8 cellular contexts compared by ENCODE assay signal in the genomic region with DNA sequence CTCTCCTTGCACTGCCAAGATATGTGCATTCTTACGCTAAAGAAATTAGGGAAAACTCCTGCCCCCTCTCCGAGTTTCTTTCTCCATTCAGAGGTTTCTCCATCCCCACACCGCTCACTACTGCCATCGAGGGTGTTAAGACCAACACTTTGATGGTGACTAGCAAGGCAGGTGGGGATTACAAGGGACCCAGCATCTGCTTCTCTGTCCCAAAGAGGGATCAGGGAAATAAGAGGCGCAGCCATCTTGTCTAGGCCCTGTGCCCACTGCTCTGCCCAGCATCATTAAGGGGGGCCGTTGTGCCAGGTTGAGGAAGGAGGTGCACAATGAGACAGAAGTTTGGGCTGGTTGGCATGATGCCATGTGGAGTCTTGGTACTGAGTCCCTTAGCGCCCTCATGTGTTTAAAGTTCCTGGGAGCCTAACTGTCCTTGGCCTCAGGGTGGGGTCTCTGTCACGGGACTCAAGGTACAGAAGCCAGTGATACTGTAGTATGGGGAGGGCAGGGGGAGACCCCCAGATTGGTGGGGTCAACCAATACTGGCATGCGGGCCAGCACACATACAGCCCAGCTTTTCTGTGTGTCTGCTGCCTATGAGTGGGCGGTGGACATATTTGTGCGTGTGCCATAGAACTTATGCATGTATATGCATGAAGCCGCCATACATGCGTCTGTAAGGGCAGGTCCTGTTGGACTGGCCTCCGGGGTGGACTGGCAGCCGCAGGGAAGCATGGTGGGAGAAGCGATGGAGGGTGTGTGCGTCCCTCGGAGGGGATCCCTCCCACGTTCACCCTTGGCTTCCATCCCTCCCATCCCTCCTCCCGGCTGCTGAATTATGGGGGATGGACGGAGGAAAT. TPM values are rescaled to one million over a fixed set of nuclear protein-coding genes. Genes with fewer than 3 reads are reported as not detected.
DNase-seq lines count a peak whose midpoint lies in the region; ATAC-seq, FAIRE-seq and TF ChIP-seq lines count a peak whose summit lies in the region.

No MANE protein-coding gene starts in this region.

- H3K36me3 ChIP-seq in CD8-positive, alpha-beta T cell (ENCODE audit: insufficient read depth, low read length) = no peaks in the 10 kb centered on the region
- no peaks in the 10 kb centered on the region for H3K36me3 ChIP-seq in tibial nerve

- H3K36me3 Mint-ChIP-seq in CD8-positive, alpha-beta T cell = peaks cover 3% of the 10 kb centered on the region

- peaks cover 46% of the 10 kb centered on the region for H3K27me3 ChIP-seq in CD8-positive, alpha-beta T cell (ENCODE audit: insufficient read depth, low read length)
- peaks cover 0 to 54% of the 10 kb centered on the region in 2 donors for H3K27me3 ChIP-seq in tibial nerve

- TF ChIP-seq CTCF in CD8-positive, alpha-beta T cell (IDR thresholded peaks at IDR 0.05) = no peak
- TF ChIP-seq CTCF in tibial nerve (IDR thresholded peaks at IDR 0.05) = no peak

- TF ChIP-seq POLR2A in tibial nerve (IDR thresholded peaks at IDR 0.05) = no peak

- H3K4me1 ChIP-seq in CD8-positive, alpha-beta T cell (ENCODE audit: insufficient read depth, low read length) = peaks cover 62% of the 10 kb centered on the region
- peaks cover 4 to 71% (median 48%) of the 10 kb centered on the region in 4 donors for H3K4me1 ChIP-seq in tibial nerve

- TF ChIP-seq EP300 in tibial nerve (IDR thresholded peaks at IDR 0.05) = no peak

- peak; percentile 64 for FAIRE-seq in GM18507 (lab: Jason Lieb, UNC)

- peak overlapping the region; percentile 95 for H3K4me3 Mint-ChIP-seq in CD8-positive, alpha-beta T cell

- CTCF ChIA-PET in CD8-positive, alpha-beta T cell (lab: Charles Lee) = interaction anchor here (0.8 to 4.8 kb wide), 14 partner anchors 8 to 122 kb away, joined by 3 to 219 read pairs (median 10); a partner anchor contains a TSS

- 27 to 30% methylated on average over 18 to 20 of the region's 21 CpGs for WGBS in tibial nerve, 2 donors

- no peaks in the 10 kb centered on the region for H3K9me3 ChIP-seq in CD8-positive, alpha-beta T cell (ENCODE audit: low read length)
- no peaks in the 10 kb centered on the region for H3K9me3 ChIP-seq in tibial nerve

- no peak for DNase-seq in CD8-positive, alpha-beta T cell
- DNase-seq in GM18507 (ENCODE audit: extremely low spot score, insufficient read length, low read depth) (no peak), NCI-H460 (ENCODE audit: extremely low read depth, low read depth) (peak; percentile 74), astrocyte of the hippocampus (ENCODE audit: low read depth, low spot score) (peak; percentile 50), left lobe of liver (ENCODE audit: low spot score) (peak; percentile 69), tibial nerve (ENCODE audit: low spot score in 2 of 2) (no peak), NK-92 (lab: John Stamatoyannopoulos, UW; ENCODE audit: unreplicated experiment) (no peak)

- POLR2A ChIA-PET in CD8-positive, alpha-beta T cell (lab: Charles Lee) = interaction anchor here (1.0 to 1.8 kb wide), 10 partner anchors 7 to 178 kb away, joined by 3 to 14 read pairs (median 4); a partner anchor contains a TSS

- intact Hi-C loops in CD8-positive, alpha-beta T cell (cut with DNase I, micrococcal nuclease) = loop anchor here (1.0 to 2.0 kb wide), 12 partner anchors 13 to 1199 kb away; a partner anchor contains a TSS

- no peak overlapping the region for H3K27ac ChIP-seq in CD8-positive, alpha-beta T cell (ENCODE audit: low read depth, low read length)
- peak overlapping the region in 3 of 4 donors; percentile 87 to 93 (median 92) for H3K27ac ChIP-seq in tibial nerve

- H3K27me3 Mint-ChIP-seq in CD8-positive, alpha-beta T cell (ENCODE audit: low read depth) = peaks cover 36% of the 10 kb centered on the region

- no peak overlapping the region for H3K27ac Mint-ChIP-seq in CD8-positive, alpha-beta T cell

- no peak overlapping the region for H3K4me3 ChIP-seq in CD8-positive, alpha-beta T cell (ENCODE audit: low read depth, low read length)
- peak overlapping the region; percentile 48 to 96 (median 65) for H3K4me3 ChIP-seq in tibial nerve

- ATAC-seq in CD8-positive, alpha-beta T cell = no peak
- ATAC-seq in left lobe of liver (no peak), HG02623 (IDR thresholded peaks at IDR 0.05; ENCODE audit: unreplicated experiment) (no peak)

- peaks cover 48% of the 10 kb centered on the region for H3K4me1 Mint-ChIP-seq in CD8-positive, alpha-beta T cell (ENCODE audit: low read depth)

- no peaks in the 10 kb centered on the region for H3K9me3 Mint-ChIP-seq in CD8-positive, alpha-beta T cell

RNA-seq across cellular contexts. Expression of a gene that starts 5.5 kb away (rescaled TPM):
- under 1 TPM; 0.46 to 0.69 TPM for total RNA-seq in CD8-positive, alpha-beta T cell
- total RNA-seq in NCI-H460 (2014; rRNA removed; shearing (Covaris generic)) = 10.1 and 12.6 TPM in 2 replicates
- 3.6 and 6.2 TPM in 2 replicates for polyA plus RNA-seq in NCI-H460 (2014; cell fraction: nucleus; rRNA removed)
- total RNA-seq in left lobe of liver (0.43 TPM), tibial nerve (1 to 10 TPM in 2 of 4 donors, under 1 TPM in 1, not detected in 1; 0.63 to 1.2 (median 1.2) TPM)

RNA-seq across cellular contexts. Expression of a gene that starts 20.6 kb away (rescaled TPM):
- total RNA-seq in CD8-positive, alpha-beta T cell = 1 to 10 TPM; 1.4 to 1.8 TPM
- 12.1 TPM in 2 replicates for total RNA-seq in NCI-H460 (2014; rRNA removed; shearing (Covaris generic))
- polyA plus RNA-seq in NCI-H460 (2014; cell fraction: nucleus; rRNA removed) = 14.8 and 16.9 TPM in 2 replicates
- 3.3 TPM for total RNA-seq in left lobe of liver
- 1 to 10 TPM in 3 of 4 donors, under 1 TPM in 1; 0.87 to 4.2 (median 1.8) TPM for total RNA-seq in tibial nerve

RNA-seq across cellular contexts. Expression of a gene that starts 33.0 kb away (rescaled TPM):
- total RNA-seq in CD8-positive, alpha-beta T cell = 10 to 100 TPM; 10.8 to 11.8 TPM
- total RNA-seq in NCI-H460 (2014; rRNA removed; shearing (Covaris generic)) = 216 and 231 TPM in 2 replicates
- 572 and 655 TPM in 2 replicates for polyA plus RNA-seq in NCI-H460 (2014; cell fraction: nucleus; rRNA removed)
- total RNA-seq in left lobe of liver = 21.4 TPM
- 100 to 1,000 TPM; 111 to 202 (median 168) TPM for total RNA-seq in tibial nerve

RNA-seq across cellular contexts. Expression of a gene that starts 43.6 kb away (rescaled TPM):
- total RNA-seq in CD8-positive, alpha-beta T cell = 10 to 100 TPM in 1 of 2 experiments, 1 to 10 TPM in 1; 7.3 to 10.4 TPM
- total RNA-seq in NCI-H460 (2014; rRNA removed; shearing (Covaris generic)) = 18.1 and 22.3 TPM in 2 replicates
- polyA plus RNA-seq in NCI-H460 (2014; cell fraction: nucleus; rRNA removed) = 59.4 and 68.9 TPM in 2 replicates
- 85.1 TPM for total RNA-seq in left lobe of liver
- total RNA-seq in tibial nerve = 10 to 100 TPM; 27.4 to 41.4 (median 34.0) TPM

RNA-seq across cellular contexts. Expression of a gene that starts 50.5 kb away (rescaled TPM):
- under 1 TPM in 1 of 2 experiments, not detected in 1; 0.30 TPM for total RNA-seq in CD8-positive, alpha-beta T cell
- total RNA-seq in NCI-H460 (2014; rRNA removed; shearing (Covaris generic)) = not detected in 2 replicates
- not detected in 2 replicates for polyA plus RNA-seq in NCI-H460 (2014; cell fraction: nucleus; rRNA removed)
- total RNA-seq in left lobe of liver = 0.13 TPM
- 1 to 10 TPM in 1 of 4 donors, under 1 TPM in 2, not detected in 1; 0.21 to 3.5 (median 0.90) TPM for total RNA-seq in tibial nerve

Comparison
In these comparisons a context has a peak if more than half of its experiments do, and no peak if none do; other contexts are left out.
1. DNase-seq: peak in NCI-H460 (single experiment), astrocyte of the hippocampus (single experiment) and left lobe of liver (single experiment); none in CD8-positive, alpha-beta T cell (0 of 7), GM18507 (single experiment), tibial nerve (0 of 2) and NK-92 (single experiment).